Comparison of ENCODE assay signal across 28 cellular contexts in the genomic region with DNA sequence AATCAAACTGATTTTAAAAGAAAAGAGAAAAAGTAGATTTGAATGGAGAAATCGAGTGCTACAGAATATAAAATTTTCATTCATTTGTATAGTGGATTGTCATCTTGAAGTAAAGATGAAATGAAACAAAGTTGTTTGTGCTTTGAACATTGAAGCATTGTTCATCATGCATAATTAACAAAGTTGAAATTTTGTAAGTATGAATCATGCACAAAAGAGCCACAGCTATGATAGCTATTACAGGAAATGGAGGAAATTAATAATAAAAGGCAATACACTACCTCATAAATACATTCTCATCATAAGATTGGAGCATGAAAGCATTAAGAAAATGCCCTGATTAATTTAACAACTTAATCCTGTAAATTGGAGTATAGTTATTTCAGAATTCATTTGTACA.
DNase-seq lines count a peak whose midpoint lies in the region; ATAC-seq, FAIRE-seq and TF ChIP-seq lines count a peak whose summit lies in the region.
"Had no signal": no experiment of that assay in that cellular context is flagged by ENCODE, and none has a peak within 500 bp of the region (broad histone marks: within the 10 kb centered on the region; RNA-seq: fewer than 3 reads in every experiment).

No MANE protein-coding gene starts in this region.

- H3K4me3 ChIP-seq in mammary epithelial cell (replicated peaks in 1 of 3; ENCODE audit: insufficient read depth in 1 of 3, low read depth in 2 of 3, low read length in 3 of 3) (no peak overlapping the region), bronchial epithelial cell (ENCODE audit: low read depth, low read length) (no peak overlapping the region), lower leg skin (ENCODE audit: low read depth, poor library complexity, severe bottlenecking) (no peak overlapping the region), coronary artery (no peak overlapping the region)
- H3K4me3 ChIP-seq: BLaER1 treated with 17β-estradiol and CSF1 and Interleukin-3, amounts not matched to agents 10 nM and 100 nM; cardiac muscle cell; SJCRH30; upper lobe of left lung had no signal

- no peaks in the 10 kb centered on the region for H3K4me1 Mint-ChIP-seq in MCF 10A (ENCODE audit: insufficient read depth, unreplicated experiment)
- H3K4me1 Mint-ChIP-seq: activated CD4-positive, alpha-beta memory T cell treated with anti-CD3 and anti-CD28 coated beads, Interleukin-2, amount 10 ng/mL, durations not matched to agents 7 days and 5 days; activated naive CD4-positive, alpha-beta T cell treated with anti-CD3 and anti-CD28 coated beads, Interleukin-2, amount 10 ng/mL, durations not matched to agents 7 days and 5 days had no signal

- H3K36me3 Mint-ChIP-seq in MCF 10A (ENCODE audit: insufficient read depth, unreplicated experiment) = no peaks in the 10 kb centered on the region
- H3K36me3 Mint-ChIP-seq: activated naive CD4-positive, alpha-beta T cell treated with anti-CD3 and anti-CD28 coated beads, Interleukin-2, amount 10 ng/mL, durations not matched to agents 7 days and 5 days had no signal

- in situ Hi-C loops in mammary epithelial cell (cut with MboI; ENCODE audit: low sequenced_read_pairs in 2 of 2) = no loop called here

- no peak for TF ChIP-seq POLR2A in lower leg skin (IDR thresholded peaks at IDR 0.05)

- CTCF ChIA-PET in mammary epithelial cell (lab: Charles Lee; ENCODE audit: low non-redundant PET) = no interaction called here
- CTCF ChIA-PET in MCF 10A (lab: Yijun Ruan, JAX) = interaction anchor here (1.1 kb wide), 1 partner anchor 411 kb away, joined by 3 read pairs; no protein-coding TSS in a partner anchor

- intact Hi-C loops in mammary epithelial cell (cut with micrococcal nuclease) = no loop called here
- intact Hi-C loops in MCF 10A (cut with micrococcal nuclease) = loop anchor here (10.0 kb wide), 1 partner anchor 411 kb away; no protein-coding TSS in a partner anchor
- intact Hi-C loops in lower leg skin (cut with DNase I; ENCODE audit: low total_unique reads) = no loop called here

- dilution Hi-C loops in mammary epithelial cell (cut with HindIII; ENCODE audit: low sequenced_read_pairs) = no loop called here

- H3K27ac ChIP-seq in mammary epithelial cell (ENCODE audit: insufficient read depth, low read depth, low read length) (peak overlapping the region; percentile 11), foreskin keratinocyte (no peak overlapping the region), coronary artery (no peak overlapping the region)
- H3K27ac ChIP-seq: 22Rv1; BLaER1 treated with 17β-estradiol and CSF1 and Interleukin-3, amounts not matched to agents 10 nM and 100 nM; cardiac muscle cell; SJCRH30; upper lobe of left lung had no signal

- no peaks in the 10 kb centered on the region for H3K27me3 Mint-ChIP-seq in MCF 10A (ENCODE audit: insufficient read depth, unreplicated experiment)
- H3K27me3 Mint-ChIP-seq: activated CD4-positive, alpha-beta memory T cell treated with anti-CD3 and anti-CD28 coated beads, Interleukin-2, amount 10 ng/mL, durations not matched to agents 7 days and 5 days; progenitor cell of endocrine pancreas had no signal

- FAIRE-seq in bronchial epithelial cell (lab: Jason Lieb, UNC) = no peak
- FAIRE-seq: frontal cortex, GM12891 had no signal

- POLR2A ChIA-PET in MCF 10A (lab: Yijun Ruan, JAX) = no interaction called here

- H3K79me2 ChIP-seq in mammary epithelial cell (ENCODE audit: insufficient read depth, low read length) = no peaks in the 10 kb centered on the region

- peak overlapping the region; percentile 18 for H3K4me2 ChIP-seq in mammary epithelial cell (ENCODE audit: insufficient read depth, low read depth, low read length)
- H3K4me2 ChIP-seq: BLaER1 treated with 17β-estradiol and CSF1 and Interleukin-3, amounts not matched to agents 10 nM and 100 nM had no signal

- DNase-seq in mammary epithelial cell = peak; percentile 18
- no peak for DNase-seq in MCF 10A (ENCODE audit: unreplicated experiment)
- peak; percentile 71 for DNase-seq in bronchial epithelial cell (ENCODE audit: low read depth)
- peak; percentile 24 to 41 for DNase-seq in foreskin keratinocyte
- no peak for DNase-seq in lower leg skin (ENCODE audit: low spot score in 2 of 2)
- no peak for DNase-seq in T-helper 1 cell
- no peak for DNase-seq in coronary artery (ENCODE audit: low spot score)
- DNase-seq: activated CD4-positive, alpha-beta memory T cell treated with anti-CD3 and anti-CD28 coated beads, Interleukin-2, amount 10 ng/mL, durations not matched to agents 7 days and 5 days; activated CD4-positive, CD25-positive, alpha-beta regulatory T cell; activated naive CD4-positive, alpha-beta T cell treated with anti-CD3 and anti-CD28 coated beads, Interleukin-2, amount 10 ng/mL, durations not matched to agents 7 days and 5 days; activated T-cell treated with anti-CD3 and anti-CD28 coated beads, Interleukin-2, amount 50 U/mL, for 1 hour; effector CD8-positive, alpha-beta T cell; H9; left cardiac atrium; NCI-H748 treated with DMSO at 0.1 percent for 48 hours; OCI-M1; SJCRH30; small intestine; stimulated activated CD4-positive, alpha-beta T cell treated with anti-CD3 and anti-CD28 coated beads, Interleukin-4, amount 100 ng/mL, for 1 hour; upper lobe of left lung had no signal

- BruUV-seq in mammary epithelial cell (replicated peaks; lab: Mats Ljungman, UMichigan) (no TSS peak), MCF 10A (replicated peaks; lab: Mats Ljungman, UMichigan) (no TSS peak)

- peaks cover 8% of the 10 kb centered on the region for H3K4me1 ChIP-seq in mammary epithelial cell (ENCODE audit: insufficient read depth, low read length)
- H3K4me1 ChIP-seq in foreskin keratinocyte = peaks cover 19% of the 10 kb centered on the region
- H3K4me1 ChIP-seq: SJCRH30, upper lobe of left lung had no signal

- no peaks in the 10 kb centered on the region for H3K36me3 ChIP-seq in mammary epithelial cell (ENCODE audit: insufficient read depth, low read length)
- no peaks in the 10 kb centered on the region for H3K36me3 ChIP-seq in bronchial epithelial cell (ENCODE audit: control insufficient read depth, insufficient read depth, low read length)
- H3K36me3 ChIP-seq: BLaER1 treated with 17β-estradiol and CSF1 and Interleukin-3, amounts not matched to agents 10 nM and 100 nM; cardiac muscle cell; SJCRH30; upper lobe of left lung had no signal

- H3K27me3 ChIP-seq in mammary epithelial cell (ENCODE audit: insufficient read depth, low read length) (no peaks in the 10 kb centered on the region), bronchial epithelial cell (ENCODE audit: control insufficient read depth, insufficient read depth, low read length) (no peaks in the 10 kb centered on the region), foreskin keratinocyte (no peaks in the 10 kb centered on the region)
- H3K27me3 ChIP-seq: BLaER1 treated with 17β-estradiol and CSF1 and Interleukin-3, amounts not matched to agents 10 nM and 100 nM; cardiac muscle cell; SJCRH30; upper lobe of left lung had no signal

- ATAC-seq in foreskin keratinocyte (peak; percentile 77), HG02623 (IDR thresholded peaks at IDR 0.05; ENCODE audit: unreplicated experiment) (no peak)
- ATAC-seq: left cardiac atrium had no signal

- H3K9ac ChIP-seq in mammary epithelial cell (ENCODE audit: insufficient read depth, low read length) = no peak overlapping the region
- H3K9ac ChIP-seq: BLaER1 treated with 17β-estradiol and CSF1 and Interleukin-3, amounts not matched to agents 10 nM and 100 nM had no signal

- H3K27ac Mint-ChIP-seq in MCF 10A (ENCODE audit: low read depth, unreplicated experiment) = no peak overlapping the region
- H3K27ac Mint-ChIP-seq: activated CD4-positive, alpha-beta memory T cell treated with anti-CD3 and anti-CD28 coated beads, Interleukin-2, amount 10 ng/mL, durations not matched to agents 7 days and 5 days; activated naive CD4-positive, alpha-beta T cell treated with anti-CD3 and anti-CD28 coated beads, Interleukin-2, amount 10 ng/mL, durations not matched to agents 7 days and 5 days; H9; progenitor cell of endocrine pancreas; T-helper 2 cell treated with Interferon-gamma antibody and Interleukin-4, amounts not matched to agents 5 μg/mL and 100 μg/mL, for 36 hours had no signal

- H2AFZ ChIP-seq in mammary epithelial cell (ENCODE audit: low read depth, low read length) = no peak overlapping the region

- WGBS in mammary epithelial cell (ENCODE audit: low coverage, missing lambda C conversion rate) = 81% methylated on average over 1 of the region's 1 CpG
- WGBS in lower leg skin, 2 donors = 89% methylated on average over 1 of the region's 1 CpG

- no peaks in the 10 kb centered on the region for H4K20me1 ChIP-seq in mammary epithelial cell (ENCODE audit: insufficient read depth, low read length)
- H4K20me1 ChIP-seq: BLaER1 treated with 17β-estradiol and CSF1 and Interleukin-3, amounts not matched to agents 10 nM and 100 nM had no signal

- TF ChIP-seq CTCF in mammary epithelial cell (conservative IDR thresholded peaks at IDR 0.05 in 1 of 2, IDR thresholded peaks at IDR 0.05 in 1 of 2; ENCODE audit: extremely low read depth in 1 of 2, insufficient read depth in 1 of 2, low read depth in 1 of 2, low read length in 2 of 2) = no peak
- no peak for TF ChIP-seq CTCF in MCF 10A (IDR thresholded peaks at IDR 0.05; ENCODE audit: unreplicated experiment)
- no peak for TF ChIP-seq CTCF in bronchial epithelial cell (IDR thresholded peaks at IDR 0.05; ENCODE audit: insufficient read depth, low read length, severe bottlenecking)
- no peak for TF ChIP-seq CTCF in foreskin keratinocyte (conservative IDR thresholded peaks at IDR 0.05)
- TF ChIP-seq CTCF in lower leg skin (IDR thresholded peaks at IDR 0.05) = no peak
- TF ChIP-seq CTCF in coronary artery (IDR thresholded peaks at IDR 0.05) = no peak

- no peaks in the 10 kb centered on the region for H3K9me3 ChIP-seq in mammary epithelial cell (replicated peaks; ENCODE audit: insufficient read depth, low read length)
- H3K9me3 ChIP-seq: BLaER1 treated with 17β-estradiol and CSF1 and Interleukin-3, amounts not matched to agents 10 nM and 100 nM; SJCRH30; upper lobe of left lung had no signal

- H3K9me3 Mint-ChIP-seq in MCF 10A (ENCODE audit: unreplicated experiment) = no peaks in the 10 kb centered on the region
- H3K9me3 Mint-ChIP-seq: activated CD4-positive, alpha-beta memory T cell treated with anti-CD3 and anti-CD28 coated beads, Interleukin-2, amount 10 ng/mL, durations not matched to agents 7 days and 5 days; activated naive CD4-positive, alpha-beta T cell treated with anti-CD3 and anti-CD28 coated beads, Interleukin-2, amount 10 ng/mL, durations not matched to agents 7 days and 5 days; H9; T-helper 2 cell treated with Interferon-gamma antibody and Interleukin-4, amounts not matched to agents 5 μg/mL and 100 μg/mL, for 36 hours had no signal

- no peak overlapping the region for H3K4me3 Mint-ChIP-seq in MCF 10A (ENCODE audit: unreplicated experiment)
- H3K4me3 Mint-ChIP-seq: activated CD4-positive, alpha-beta memory T cell treated with anti-CD3 and anti-CD28 coated beads, Interleukin-2, amount 10 ng/mL, durations not matched to agents 7 days and 5 days; activated naive CD4-positive, alpha-beta T cell treated with anti-CD3 and anti-CD28 coated beads, Interleukin-2, amount 10 ng/mL, durations not matched to agents 7 days and 5 days; H9; T-helper 2 cell treated with Interferon-gamma antibody and Interleukin-4, amounts not matched to agents 5 μg/mL and 100 μg/mL, for 36 hours had no signal

Comparison
In these comparisons a context has a peak if more than half of its experiments do, and no peak if none do; other contexts are left out.
1. DNase-seq: peak in mammary epithelial cell (single experiment), bronchial epithelial cell (single experiment) and foreskin keratinocyte (2 of 2); none in MCF 10A (single experiment), lower leg skin (0 of 2), T-helper 1 cell (0 of 5) and coronary artery (single experiment).